Comparison of ENCODE assay signal across 26 cellular contexts in the genomic region with DNA sequence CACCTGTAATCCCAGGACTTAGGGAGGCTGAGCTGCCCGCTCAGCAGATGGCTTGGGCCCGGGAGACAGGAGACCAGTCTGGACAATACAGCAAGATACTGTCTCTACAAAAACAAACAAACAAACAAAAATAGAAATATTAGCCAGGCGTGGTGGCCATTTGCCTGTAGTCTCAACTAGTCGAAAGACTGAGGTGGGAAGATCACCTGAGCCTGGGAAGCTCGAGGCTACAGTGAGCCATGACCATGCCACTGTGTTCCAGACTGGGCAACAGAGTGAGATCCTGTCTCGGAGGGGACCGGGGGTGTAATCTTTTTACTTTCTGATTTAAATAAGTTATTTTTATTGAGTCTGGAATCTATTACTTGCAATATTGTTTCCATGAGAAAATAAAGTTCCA.
"Had no signal": no experiment of that assay in that cellular context is flagged by ENCODE, and none has a peak within 500 bp of the region (broad histone marks: within the 10 kb centered on the region; RNA-seq: fewer than 3 reads in every experiment).

No MANE protein-coding gene starts in this region.

- H3K36me3 ChIP-seq: SJCRH30 had no signal

- H3K4me1 ChIP-seq: SJCRH30 had no signal

- H3K27me3 ChIP-seq: SJCRH30 had no signal

- ATAC-seq: activated CD4-positive, alpha-beta T cell treated with anti-CD3 and anti-CD28 coated beads for 36 hours; activated CD4-positive, CD25-positive, alpha-beta regulatory T cell treated with anti-CD3 and anti-CD28 coated beads, Interleukin-2, amount 50 U/mL, for 24 hours; activated CD8-positive, alpha-beta memory T cell treated with anti-CD3 and anti-CD28 coated beads, Interleukin-2, amount 10 ng/mL, durations not matched to agents 7 days and 5 days; activated naive CD8-positive, alpha-beta T cell treated with anti-CD3 and anti-CD28 coated beads, Interleukin-2, amount 50 U/mL, for 24 hours had no signal

- H3K4me3 ChIP-seq: SJCRH30, SK-N-MC had no signal

- H3K27ac ChIP-seq: SJCRH30, SK-N-MC had no signal

- H3K9me3 ChIP-seq: SJCRH30 had no signal

- DNase-seq: activated CD4-positive, alpha-beta memory T cell treated with anti-CD3 and anti-CD28 coated beads, Interleukin-2, amount 10 ng/mL, durations not matched to agents 7 days and 5 days; activated CD4-positive, alpha-beta T cell treated with anti-CD3 and anti-CD28 coated beads for 36 hours; activated CD4-positive, alpha-beta T cell treated with anti-CD3 and anti-CD28 coated beads, Interleukin-2, amount 50 U/mL, for 1 hour; activated CD8-positive, alpha-beta memory T cell treated with anti-CD3 and anti-CD28 coated beads for 24 hours; activated CD8-positive, alpha-beta memory T cell treated with anti-CD3 and anti-CD28 coated beads, Interleukin-2, amount 10 ng/mL, durations not matched to agents 7 days and 5 days; activated CD8-positive, alpha-beta memory T cell treated with anti-CD3 and anti-CD28 coated beads, Interleukin-2, amount 50 U/mL, for 48 hours; activated effector memory CD4-positive, alpha-beta T cell treated with Interleukin-2 at 50 U/mL for 16 hours; activated naive CD4-positive, alpha-beta T cell treated with anti-CD3 and anti-CD28 coated beads, Interleukin-2, amount 10 ng/mL, durations not matched to agents 7 days and 5 days; activated naive CD8-positive, alpha-beta T cell treated with anti-CD3 and anti-CD28 coated beads, Interleukin-2, amount 50 U/mL, for 24 hours; activated T-cell treated with anti-CD3 and anti-CD28 coated beads, Interleukin-2, amount 50 U/mL, for 48 hours; anterior cingulate cortex; caudate nucleus; cerebellar nuclear complex; KG1; NCI-H1092 treated with DMSO at 0.1 percent for 48 hours; NCI-H1417; NCI-H146; NCI-H187; NCI-H2029 treated with DMSO at 0.1 percent for 48 hours; NCI-H345; NCI-H524 treated with DMSO at 0.1 percent for 48 hours; OCI-M1; SHP77; SJCRH30 had no signal
